In genomic region chr2:211942153-211942552, GRCh38 we compare ENCODE assay signal across 27 cellular contexts.
"Had no signal": no experiment of that assay in that cellular context is flagged by ENCODE, and none has a peak within 500 bp of the region (broad histone marks: within the 10 kb centered on the region; RNA-seq: fewer than 3 reads in every experiment).

No MANE protein-coding gene starts in this region.

- ATAC-seq: stimulated activated effector memory CD8-positive, alpha-beta T cell treated with anti-CD3 and anti-CD28 coated beads, Interleukin-12 subunit alpha, Interleukin-12 subunit beta, amount 100 ng/mL, for 72 hours; stimulated activated memory B cell treated with anti-CD40 and anti-IgM and Interleukin-4, amounts not matched to agents 10 μg/mL and 1 μg/mL and 100 μg/mL, for 72 hours; stimulated activated naive B cell treated with anti-CD40 and anti-IgM and Interleukin-4, amounts not matched to agents 10 μg/mL and 1 μg/mL and 100 μg/mL, for 72 hours; stimulated activated naive CD8-positive, alpha-beta T cell treated with anti-CD3 and anti-CD28 coated beads, Interleukin-15, amount 100 ng/mL, for 72 hours; stimulated activated naive CD8-positive, alpha-beta T cell treated with anti-CD3 and anti-CD28 coated beads, Interleukin-15, Interleukin-2, amounts not matched to agents 100 U/mL and 50 U/mL, for 24 hours; upper lobe of right lung had no signal

- H3K27me3 ChIP-seq: stomach, suprapubic skin, testis, tibial artery, tibial nerve, transverse colon, upper lobe of left lung, upper lobe of right lung, uterus, vagina had no signal

- H3K36me3 ChIP-seq: stomach, suprapubic skin, thoracic aorta, thyroid gland, tibial artery, tibial nerve, transverse colon, upper lobe of left lung, upper lobe of right lung, uterus, vagina had no signal

- DNase-seq: stimulated activated CD4-positive, alpha-beta T cell treated with anti-CD3 and anti-CD28 coated beads, Interleukin-2, amount 100 ng/mL, for 48 hours; stimulated activated CD4-positive, alpha-beta T cell treated with anti-CD3 and anti-CD28 coated beads, Interleukin-4, amount 100 ng/mL, for 1 hour; stimulated activated CD4-positive, alpha-beta T cell treated with anti-CD3 and anti-CD28 coated beads, Interleukin-4, amount 100 ng/mL, for 24 hours; stimulated activated CD4-positive, alpha-beta T cell treated with anti-CD3 and anti-CD28 coated beads, Interleukin-4, amount 100 ng/mL, for 4 hours; stimulated activated CD8-positive, alpha-beta memory T cell treated with anti-CD3 and anti-CD28 coated beads, Interleukin-4, amount 100 ng/mL, for 48 hours; stimulated activated naive B cell treated with anti-CD40 and anti-IgM and Interleukin-4, amounts not matched to agents 10 μg/mL and 1 μg/mL and 100 μg/mL, for 72 hours; stimulated activated naive CD4-positive, alpha-beta T cell; stimulated activated naive CD4-positive, alpha-beta T cell treated with Interleukin-2 at 50 U/mL for 16 hours; stimulated activated naive CD8-positive, alpha-beta T cell treated with anti-CD3 and anti-CD28 coated beads, Interleukin-15, amount 100 ng/mL, for 72 hours; stimulated activated naive CD8-positive, alpha-beta T cell treated with anti-CD3 and anti-CD28 coated beads, Interleukin-15, Interleukin-2, amounts not matched to agents 100 U/mL and 50 U/mL, for 24 hours; stomach; substantia nigra; testis; thyroid gland; tibial artery; transverse colon; trophoblast cell; upper lobe of left lung; upper lobe of right lung; uterus had no signal

- H3K9me3 ChIP-seq: stomach, suprapubic skin, testis, thoracic aorta, thyroid gland, tibial artery, tibial nerve, transverse colon, upper lobe of left lung, upper lobe of right lung, uterus, vagina had no signal

- FAIRE-seq: urothelium cell line had no signal

- H3K4me3 ChIP-seq: stomach, suprapubic skin, testis, thoracic aorta, thyroid gland, tibial artery, tibial nerve, transverse colon, upper lobe of left lung, upper lobe of right lung, uterus, vagina had no signal

- H3K27ac ChIP-seq: stomach, suprapubic skin, testis, thoracic aorta, thyroid gland, tibial artery, tibial nerve, transverse colon, upper lobe of left lung, upper lobe of right lung, uterus, vagina had no signal

- H3K4me1 ChIP-seq: stomach, suprapubic skin, testis, thyroid gland, tibial artery, tibial nerve, transverse colon, upper lobe of left lung, upper lobe of right lung, uterus, vagina had no signal
